Comparison of ENCODE assay signal across 8 cellular contexts in the genomic region with DNA sequence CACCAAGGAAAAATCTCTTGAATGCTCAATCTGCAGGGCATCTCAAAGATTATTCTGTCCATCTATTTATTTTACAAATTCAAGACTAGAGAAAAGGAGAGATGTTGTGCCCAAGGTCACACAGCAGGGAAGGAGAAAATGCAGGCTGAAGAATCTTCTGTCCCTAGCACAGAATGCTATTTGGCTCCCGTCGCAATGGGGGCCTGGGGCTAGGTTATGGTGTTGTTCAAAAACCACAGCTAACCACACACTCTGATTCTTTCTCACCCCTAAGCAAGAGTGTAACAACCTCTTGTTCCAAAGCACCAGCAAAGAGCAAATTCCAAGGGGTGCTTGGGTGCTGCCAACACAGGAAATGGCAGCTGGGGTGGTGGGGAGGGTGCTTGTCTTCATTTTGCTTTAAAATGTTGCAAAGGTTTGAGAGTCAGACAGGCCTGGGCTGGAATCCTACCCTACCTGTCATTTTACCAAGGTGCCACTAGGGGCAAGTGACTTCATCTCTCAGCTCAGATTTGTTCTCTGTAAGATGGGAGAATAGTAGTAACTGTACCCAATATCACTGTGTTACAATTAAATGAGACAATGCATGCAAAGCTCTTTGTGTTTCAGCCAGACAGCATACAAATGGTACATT.
DNase-seq lines count a peak whose midpoint lies in the region; ATAC-seq and TF ChIP-seq lines count a peak whose summit lies in the region.

No MANE protein-coding gene starts in this region.

- H3K9me3 Mint-ChIP-seq in neural progenitor cell: no peaks in the 10 kb centered on the region

- no peaks in the 10 kb centered on the region for H3F3A ChIP-seq in DOHH2 (ENCODE audit: control insufficient read depth, insufficient read depth)
- peaks cover 9% of the 10 kb centered on the region for H3F3A ChIP-seq in neural progenitor cell (ENCODE audit: low read depth)

- no peaks in the 10 kb centered on the region for H4K20me1 ChIP-seq in DOHH2 (ENCODE audit: control insufficient read depth, insufficient read depth, low read depth, low read length)
- no peaks in the 10 kb centered on the region for H4K20me1 ChIP-seq in neural progenitor cell (ENCODE audit: low read depth)

- peak; percentile 90 for ATAC-seq in GM19467 (IDR thresholded peaks at IDR 0.05; ENCODE audit: unreplicated experiment)
- ATAC-seq in HG03521 (IDR thresholded peaks at IDR 0.05; ENCODE audit: unreplicated experiment): peak; percentile 85

- H3K4me1 ChIP-seq in DOHH2 (ENCODE audit: control insufficient read depth, low read length): no peaks in the 10 kb centered on the region
- peaks cover 15% of the 10 kb centered on the region for H3K4me1 ChIP-seq in neural progenitor cell

- no peak overlapping the region for H3K4me3 ChIP-seq in DOHH2 (ENCODE audit: low read length)
- H3K4me3 ChIP-seq in brain microvascular endothelial cell (ENCODE audit: low read depth, low read length): no peak overlapping the region
- no peak overlapping the region for H3K4me3 ChIP-seq in neural progenitor cell

- H3K4me3 Mint-ChIP-seq in neural progenitor cell: no peak overlapping the region

- no peak overlapping the region for H2AFZ ChIP-seq in neural progenitor cell (replicated peaks)

- H3K4me2 ChIP-seq in DOHH2 (ENCODE audit: low read length) (no peak overlapping the region), neural progenitor cell (no peak overlapping the region)

- peak; percentile 25 for DNase-seq in brain microvascular endothelial cell
- DNase-seq in neural progenitor cell (ENCODE audit: low spot score): peak; percentile 39
- no peak for DNase-seq in anterior cingulate cortex (lab: John Stamatoyannopoulos, UW)
- no peak for DNase-seq in T1000 (lab: John Stamatoyannopoulos, UW)
- DNase-seq in GM19240 (ENCODE audit: insufficient read length, low spot score): no peak

- H3K79me2 ChIP-seq in DOHH2 (ENCODE audit: control insufficient read depth, low read length): no peaks in the 10 kb centered on the region
- H3K79me2 ChIP-seq in neural progenitor cell (ENCODE audit: low read depth): no peaks in the 10 kb centered on the region

- H3K9me3 ChIP-seq in DOHH2 (ENCODE audit: control insufficient read depth, insufficient read depth, low read length) (no peaks in the 10 kb centered on the region), neural progenitor cell (ENCODE audit: low read depth) (no peaks in the 10 kb centered on the region)

- H3K9ac ChIP-seq in neural progenitor cell: no peak overlapping the region

- H3K4me1 Mint-ChIP-seq in neural progenitor cell: peaks cover 28% of the 10 kb centered on the region

- no peaks in the 10 kb centered on the region for H3K27me3 Mint-ChIP-seq in neural progenitor cell (ENCODE audit: insufficient read depth, low read depth)

- no peak overlapping the region for H3K27ac Mint-ChIP-seq in neural progenitor cell

- H3K36me3 ChIP-seq in DOHH2 (ENCODE audit: control insufficient read depth, low read length) (no peaks in the 10 kb centered on the region), brain microvascular endothelial cell (replicated peaks) (no peaks in the 10 kb centered on the region), neural progenitor cell (no peaks in the 10 kb centered on the region)

- in situ Hi-C loops in brain microvascular endothelial cell (cut with HindIII; ENCODE audit: low pct_ligation_motif_present, low sequenced_read_pairs): no loop called here

- peak; percentile 62 for TF ChIP-seq CTCF in DOHH2 (IDR thresholded peaks at IDR 0.05; ENCODE audit: low read depth, low read length, poor library complexity, severe bottlenecking)
- TF ChIP-seq CTCF in brain microvascular endothelial cell (IDR thresholded peaks at IDR 0.05; ENCODE audit: low read depth, low read length, missing control alignments): peak; percentile 75
- peak; percentile 67 for TF ChIP-seq CTCF in neural progenitor cell (IDR thresholded peaks at IDR 0.05)

- H3K36me3 Mint-ChIP-seq in neural progenitor cell: peaks cover 26% of the 10 kb centered on the region

- H3K9me2 ChIP-seq in DOHH2 (replicated peaks; ENCODE audit: control insufficient read depth, low read length): no peaks in the 10 kb centered on the region

- H3K27me3 ChIP-seq in DOHH2 (ENCODE audit: control insufficient read depth, low read length) (no peaks in the 10 kb centered on the region), brain microvascular endothelial cell (replicated peaks) (no peaks in the 10 kb centered on the region), neural progenitor cell (no peaks in the 10 kb centered on the region)

- H3K27ac ChIP-seq in DOHH2 (ENCODE audit: low read depth, low read length): no peak overlapping the region
- no peak overlapping the region for H3K27ac ChIP-seq in brain microvascular endothelial cell
- no peak overlapping the region for H3K27ac ChIP-seq in neural progenitor cell

Comparison
In these comparisons a context has a peak if more than half of its experiments do, and no peak if none do; other contexts are left out.
1. DNase-seq: peak in brain microvascular endothelial cell (single experiment) and neural progenitor cell (single experiment); none in anterior cingulate cortex (0 of 58), T1000 (single experiment) and GM19240 (single experiment).
2. Peak in every context shown above with its lines, with median percentiles within 50 percentile points of each other: CTCF ChIP-seq.